Comparison of ENCODE assay signal across 8 cellular contexts in the genomic region with DNA sequence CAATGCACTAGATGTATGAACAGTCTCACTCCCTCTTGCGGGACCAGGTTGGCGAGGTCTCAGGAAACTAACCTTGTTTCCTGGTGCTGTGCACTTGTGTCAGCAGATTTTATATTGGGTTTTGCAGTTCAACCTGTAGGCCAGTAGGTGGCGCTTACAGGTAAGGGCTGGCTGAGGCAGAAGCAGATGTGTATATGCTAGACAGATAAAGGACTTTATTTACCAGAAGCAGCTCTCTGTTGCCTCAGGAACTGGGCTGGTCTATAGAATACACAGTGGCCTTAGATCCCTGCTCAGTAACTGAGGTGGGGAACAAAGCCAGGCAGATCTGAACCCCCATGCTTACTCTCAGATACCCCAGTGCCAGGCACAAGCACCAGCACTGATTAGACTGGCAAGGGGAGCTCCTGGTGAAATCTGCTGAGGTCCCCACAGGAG.
DNase-seq lines count a peak whose midpoint lies in the region; ATAC-seq, FAIRE-seq and TF ChIP-seq lines count a peak whose summit lies in the region.

No MANE protein-coding gene starts in this region.

- intact Hi-C loops in PC-3 (cut with micrococcal nuclease) (loop anchor here (2.0 to 5.0 kb wide), 2 partner anchors 349 to 401 kb away; no protein-coding TSS in a partner anchor), heart left ventricle (cut with DNase I) (loop anchor here in 3 of 10 donors (5.0 to 10.0 kb wide), 2 partner anchors 401 to 403 kb away; no protein-coding TSS in a partner anchor)

- H3K27ac ChIP-seq in PC-3 (ENCODE audit: low read length) (no peak overlapping the region), heart left ventricle (no peak overlapping the region)

- ATAC-seq in GM18499 (IDR thresholded peaks at IDR 0.05; ENCODE audit: insufficient read depth, unreplicated experiment) = peak; percentile 65
- peak; percentile 92 for ATAC-seq in PC-3
- ATAC-seq in heart left ventricle = peak in 3 of 4 donors; percentile 48 to 54 (median 48)
- no peak for ATAC-seq in HG03457 (IDR thresholded peaks at IDR 0.05; ENCODE audit: unreplicated experiment)

- no TSS peak for BruUV-seq in PC-3 (replicated peaks; lab: Mats Ljungman, UMichigan)

- H3K79me2 ChIP-seq in PC-3 (ENCODE audit: low read length) = no peaks in the 10 kb centered on the region

- no peaks in the 10 kb centered on the region for H3F3A ChIP-seq in PC-3 (ENCODE audit: low read length, unreplicated experiment)

- no peak overlapping the region for H3K4me2 ChIP-seq in PC-3 (ENCODE audit: low read length)

- H3K4me1 ChIP-seq in PC-3 (ENCODE audit: insufficient read depth, low read length) (no peaks in the 10 kb centered on the region), heart left ventricle (no peaks in the 10 kb centered on the region)

- H3K9ac ChIP-seq in PC-3 (ENCODE audit: low read length) = no peak overlapping the region

- peak; percentile 49 for FAIRE-seq in HTR-8/SVneo (lab: Jason Lieb, UNC)

- no peak for TF ChIP-seq POLR2A in heart left ventricle (IDR thresholded peaks at IDR 0.05)

- no peak overlapping the region for H2AFZ ChIP-seq in PC-3 (ENCODE audit: low read length)

- POLR2A ChIA-PET in PC-3 (lab: Charles Lee; ENCODE audit: unreplicated experiment) = no interaction called here

- H4K20me1 ChIP-seq in PC-3 (ENCODE audit: low read length) = no peaks in the 10 kb centered on the region

- H3K9me2 ChIP-seq in PC-3 (replicated peaks; ENCODE audit: low read length) = no peaks in the 10 kb centered on the region

- no peak overlapping the region for H3K4me3 ChIP-seq in PC-3 (ENCODE audit: low read length)
- H3K4me3 ChIP-seq in heart left ventricle = no peak overlapping the region

- in situ Hi-C loops in ACHN (cut with HindIII; ENCODE audit: low pct_ligation_motif_present, low pct_unique_long_range_greater_than_20kb, low sequenced_read_pairs) = no loop called here

- CTCF ChIA-PET in PC-3 (lab: Charles Lee) = interaction anchor here (0.7 to 1.3 kb wide), 3 partner anchors 129 to 406 kb away, joined by 3 to 10 read pairs (median 5); no protein-coding TSS in a partner anchor

- no peaks in the 10 kb centered on the region for H3K27me3 ChIP-seq in PC-3 (ENCODE audit: low read length)
- no peaks in the 10 kb centered on the region for H3K27me3 ChIP-seq in heart left ventricle

- DNase-seq in ACHN = peak; percentile 59
- DNase-seq in HTR-8/SVneo (ENCODE audit: insufficient read length, low spot score) = peak; percentile 46
- DNase-seq in PC-3 = peak; percentile 80
- DNase-seq in activated T-helper 9 cell treated with anti-CD3 and anti-CD28 coated beads, Interleukin-2, amount 50 U/mL, for 16 hours (ENCODE audit: low read depth) = peak; percentile 7
- no peak for DNase-seq in heart left ventricle
- peak; percentile 6 to 40 (median 7) for DNase-seq in stimulated activated CD4-positive, alpha-beta T cell treated with anti-CD3 and anti-CD28 coated beads, Interleukin-12 subunit alpha, Interleukin-12 subunit beta, amount 100 ng/mL, for 48 hours (ENCODE audit: low read depth in 2 of 3, low spot score in 1 of 3)

- H3K36me3 ChIP-seq in PC-3 (ENCODE audit: low read depth, low read length) (no peaks in the 10 kb centered on the region), heart left ventricle (no peaks in the 10 kb centered on the region)

- 9 to 30% (median 14%) methylated on average over 3 of the region's 3 CpGs for WGBS in heart left ventricle, 4 donors

- H3K9me3 ChIP-seq in PC-3 (ENCODE audit: low read length) (no peaks in the 10 kb centered on the region), heart left ventricle (peaks cover 0 to 22% (median 3%) of the 10 kb centered on the region in 12 donors)

- TF ChIP-seq CTCF in PC-3 (conservative IDR thresholded peaks at IDR 0.05; ENCODE audit: low read depth, low read length) = peak; percentile 92
- peak; percentile 51 to 74 (median 64) for TF ChIP-seq CTCF in heart left ventricle (IDR thresholded peaks at IDR 0.05)

Comparison
In these comparisons a context has a peak if more than half of its experiments do, and no peak if none do; other contexts are left out.
1. DNase-seq: peak in ACHN (single experiment), HTR-8/SVneo (single experiment), PC-3 (single experiment), activated T-helper 9 cell treated with anti-CD3 and anti-CD28 coated beads, Interleukin-2, amount 50 U/mL, for 16 hours (single experiment) and stimulated activated CD4-positive, alpha-beta T cell treated with anti-CD3 and anti-CD28 coated beads, Interleukin-12 subunit alpha, Interleukin-12 subunit beta, amount 100 ng/mL, for 48 hours (3 of 3); none in heart left ventricle (0 of 5).